ENCODE assay signal across 14 cellular contexts in genomic region chr1:93442276-93442675, GRCh38. TPM values are rescaled to one million over a fixed set of nuclear protein-coding genes. Genes with fewer than 3 reads are reported as not detected.
DNase-seq lines count a peak whose midpoint lies in the region; ATAC-seq and TF ChIP-seq lines count a peak whose summit lies in the region.
"Had no signal": no experiment of that assay in that cellular context is flagged by ENCODE, and none has a peak within 500 bp of the region (broad histone marks: within the 10 kb centered on the region; RNA-seq: fewer than 3 reads in every experiment).

No MANE protein-coding gene starts in this region.

- H3K9me3 Mint-ChIP-seq in Calu3 (ENCODE audit: low read depth, unreplicated experiment), result no peaks in the 10 kb centered on the region

- H3K36me3 ChIP-seq in OCI-LY3 (replicated peaks; ENCODE audit: low read depth, low read length), result no peaks in the 10 kb centered on the region
- H3K36me3 ChIP-seq in mucosa of rectum (ENCODE audit: control insufficient read depth in 2 of 2, insufficient read depth in 2 of 2, low read length in 2 of 2), result no peaks in the 10 kb centered on the region
- H3K36me3 ChIP-seq in osteoblast (ENCODE audit: insufficient read depth, low read length), result no peaks in the 10 kb centered on the region
- H3K36me3 ChIP-seq: BE2C, ovary had no signal

- in situ Hi-C loops in GM13977 (cut with MboI; ENCODE audit: low pct_unique_long_range_greater_than_20kb, low sequenced_read_pairs, unreplicated experiment), result loop anchor here (10.0 to 25.0 kb wide), 2 partner anchors 183 to 395 kb away; no protein-coding TSS in a partner anchor

- no peak overlapping the region for H3K9ac ChIP-seq in OCI-LY3 (ENCODE audit: low read length)
- H3K9ac ChIP-seq in mucosa of rectum (ENCODE audit: low read depth in 1 of 2, low read length in 2 of 2), result no peak overlapping the region

- H3K9me3 ChIP-seq in OCI-LY3 (ENCODE audit: insufficient read depth, low read length), result no peaks in the 10 kb centered on the region
- no peaks in the 10 kb centered on the region for H3K9me3 ChIP-seq in mucosa of rectum (ENCODE audit: control insufficient read depth in 2 of 2, low read length in 2 of 2)
- H3K9me3 ChIP-seq in osteoblast (ENCODE audit: low read depth, low read length), result no peaks in the 10 kb centered on the region
- H3K9me3 ChIP-seq: BE2C, ovary had no signal

- ATAC-seq in GM18873 (IDR thresholded peaks at IDR 0.05; ENCODE audit: low FRiP score, unreplicated experiment), result no peak

- peak overlapping the region; percentile 14 for H3K27ac Mint-ChIP-seq in Calu3 (ENCODE audit: unreplicated experiment)

- H3K27me3 Mint-ChIP-seq in Calu3 (ENCODE audit: unreplicated experiment), result no peaks in the 10 kb centered on the region

- H3K79me2 ChIP-seq in OCI-LY3 (ENCODE audit: low read length) (no peaks in the 10 kb centered on the region), osteoblast (ENCODE audit: insufficient read depth, low read length) (no peaks in the 10 kb centered on the region)

- CTCF ChIA-PET in Calu3 (lab: Charles Lee), result interaction anchor here (0.6 to 1.1 kb wide), 3 partner anchors 110 to 603 kb away, joined by 3 to 5 read pairs (median 3); no protein-coding TSS in a partner anchor

- peaks cover 12% of the 10 kb centered on the region for H3K36me3 Mint-ChIP-seq in Calu3 (ENCODE audit: insufficient read depth, unreplicated experiment)

- H3K4me3 ChIP-seq in OCI-LY3 (ENCODE audit: low read length), result no peak overlapping the region
- H3K4me3 ChIP-seq in mucosa of rectum (ENCODE audit: low read length in 2 of 2), result no peak overlapping the region
- H3K4me3 ChIP-seq in osteoblast (ENCODE audit: insufficient read depth, low read length), result no peak overlapping the region
- H3K4me3 ChIP-seq: ovary had no signal

- H2AFZ ChIP-seq in OCI-LY3 (ENCODE audit: low read depth, low read length) (no peak overlapping the region), osteoblast (ENCODE audit: low read length) (no peak overlapping the region)

- H3K4me3 Mint-ChIP-seq in Calu3 (ENCODE audit: low read depth, unreplicated experiment), result no peak overlapping the region

- H3K4me2 ChIP-seq in OCI-LY3 (ENCODE audit: low read length) (peak overlapping the region; percentile 13), osteoblast (ENCODE audit: insufficient read depth, low read length) (no peak overlapping the region)

- BruUV-seq in Calu3 (replicated peaks; lab: Mats Ljungman, UMichigan), result no TSS peak

- H3K27ac ChIP-seq in OCI-LY3 (ENCODE audit: low read length), result no peak overlapping the region
- H3K27ac ChIP-seq in mucosa of rectum (ENCODE audit: low read depth in 2 of 2, low read length in 2 of 2), result peak overlapping the region; percentile 24 to 43
- H3K27ac ChIP-seq in osteoblast (ENCODE audit: low read depth, low read length), result no peak overlapping the region
- H3K27ac ChIP-seq: ovary had no signal

- H3K27me3 ChIP-seq in OCI-LY3 (ENCODE audit: low read depth, low read length), result no peaks in the 10 kb centered on the region
- H3K27me3 ChIP-seq in mucosa of rectum (ENCODE audit: control insufficient read depth in 2 of 2, insufficient read depth in 2 of 2, low read length in 2 of 2), result no peaks in the 10 kb centered on the region
- H3K27me3 ChIP-seq in osteoblast (ENCODE audit: insufficient read depth, low read length), result no peaks in the 10 kb centered on the region
- H3K27me3 ChIP-seq: BE2C, ovary had no signal

- H3K4me1 Mint-ChIP-seq in Calu3 (ENCODE audit: low read depth, unreplicated experiment), result peaks cover 33% of the 10 kb centered on the region

- intact Hi-C loops in Calu3 (cut with micrococcal nuclease; ENCODE audit: unreplicated experiment), result loop anchor here (10.0 kb wide), 1 partner anchor 243 kb away; the partner anchor contains the start of gene BCAR3

- DNase-seq in Calu3 (peak; percentile 58), dedifferentiated amniotic fluid mesenchymal stem cell (ENCODE audit: extremely low spot score) (peak; percentile 50), GM13977 (ENCODE audit: low spot score) (no peak), osteoblast (ENCODE audit: insufficient read length, low spot score, missing footprints) (no peak), T-helper 2 cell (no peak)
- DNase-seq: activated CD4-positive, alpha-beta T cell treated with anti-CD3 and anti-CD28 coated beads, Interleukin-2, amount 50 U/mL, for 1 hour; BE2C; KG1; NCI-H1930; ovary; stimulated activated CD4-positive, alpha-beta T cell treated with anti-CD3 and anti-CD28 coated beads, Interleukin-2, amount 100 ng/mL, for 24 hours had no signal

- H3K4me1 ChIP-seq in OCI-LY3 (ENCODE audit: low read length) (peaks cover 13% of the 10 kb centered on the region), mucosa of rectum (ENCODE audit: control insufficient read depth in 2 of 2, insufficient read depth in 2 of 2, low read length in 2 of 2) (peaks cover 0 to 6% of the 10 kb centered on the region in 2 donors), osteoblast (ENCODE audit: insufficient read depth, low read length) (peaks cover 2% of the 10 kb centered on the region)
- H3K4me1 ChIP-seq: BE2C had no signal

- TF ChIP-seq CTCF in Calu3 (IDR thresholded peaks at IDR 0.05; ENCODE audit: unreplicated experiment) (no peak), OCI-LY3 (IDR thresholded peaks at IDR 0.05; ENCODE audit: low read depth, low read length) (no peak), GM13977 (IDR thresholded peaks at IDR 0.05; ENCODE audit: extremely low read depth, insufficient read depth, missing control alignments) (no peak), osteoblast (IDR thresholded peaks at IDR 0.05; ENCODE audit: extremely low read depth, low read depth, low read length) (no peak)

- no peaks in the 10 kb centered on the region for H4K20me1 ChIP-seq in OCI-LY3 (ENCODE audit: insufficient read depth, low read length)
- no peaks in the 10 kb centered on the region for H4K20me1 ChIP-seq in osteoblast (ENCODE audit: insufficient read depth, low read length)

RNA-seq across cellular contexts. Expression of gene FNBP1L, which starts 5.6 kb away (rescaled TPM):
- 63.4 and 72.7 TPM in 2 replicates for total RNA-seq in Calu3 (2022)
- 8.7 and 11.2 TPM in 2 replicates for total RNA-seq in osteoblast

Comparison
In these comparisons a context has a peak if more than half of its experiments do, and no peak if none do; other contexts are left out.
1. DNase-seq: peak in Calu3 (single experiment) and dedifferentiated amniotic fluid mesenchymal stem cell (single experiment); none in GM13977 (single experiment), osteoblast (single experiment) and T-helper 2 cell (0 of 5).
2. H3K27ac ChIP-seq: peak in mucosa of rectum (2 of 2); none in OCI-LY3 (single experiment) and osteoblast (single experiment).